Comparison of ENCODE assay signal across 19 cellular contexts in the genomic region with DNA sequence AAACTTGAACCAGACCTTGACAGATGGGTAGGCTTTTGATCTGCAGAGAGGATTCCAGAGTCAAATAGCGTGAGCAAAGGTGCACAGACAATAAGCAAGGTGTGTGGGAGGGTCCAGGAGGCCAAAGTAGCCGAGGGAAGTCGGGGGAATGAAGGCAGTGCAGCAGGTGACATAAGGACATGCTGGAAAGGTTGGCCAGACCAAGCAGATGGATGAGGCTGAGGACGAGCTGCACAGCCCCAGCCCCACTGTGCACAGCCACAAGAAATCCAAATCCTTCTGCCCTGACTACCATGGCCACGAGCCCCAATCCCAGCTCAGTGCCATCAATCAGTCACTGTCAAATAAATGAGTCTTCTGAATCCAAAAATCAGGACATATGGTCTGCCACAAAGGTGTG. TPM values are rescaled to one million over a fixed set of nuclear protein-coding genes. Genes with fewer than 3 reads are reported as not detected.
DNase-seq lines count a peak whose midpoint lies in the region; ATAC-seq, FAIRE-seq and TF ChIP-seq lines count a peak whose summit lies in the region.
"Had no signal": no experiment of that assay in that cellular context is flagged by ENCODE, and none has a peak within 500 bp of the region (broad histone marks: within the 10 kb centered on the region; RNA-seq: fewer than 3 reads in every experiment).

No MANE protein-coding gene starts in this region.

- intact Hi-C loops in psoas muscle (cut with DNase I): no loop called here

- no peak overlapping the region for H2AFZ ChIP-seq in H1 (ENCODE audit: low read length)

- H3K27me3 ChIP-seq in H1 (replicated peaks in 1 of 4; ENCODE audit: control insufficient read depth in 3 of 4, extremely low read depth in 1 of 4, insufficient read depth in 3 of 4, low read length in 3 of 4): peaks cover 0 to 5% (median 5%) of the 10 kb centered on the region in 4 experiments; a peak in 4 of 7 replicates
- H3K27me3 ChIP-seq in psoas muscle (ENCODE audit: insufficient read depth in 3 of 3, low read length in 2 of 3): no peaks in the 10 kb centered on the region
- H3K27me3 ChIP-seq: MG63 had no signal

- H2AK5ac ChIP-seq in H1 (ENCODE audit: low read depth, low read length): 0 out of 2 replicates have a peak overlapping the region, but pooled peaks have one; percentile 47

- H4K91ac ChIP-seq in H1 (replicated peaks; ENCODE audit: insufficient read length, low read length): no peak overlapping the region

- TF ChIP-seq RAD21 in H1 (IDR thresholded peaks at IDR 0.05 in 1 of 2, conservative IDR thresholded peaks at IDR 0.05 in 1 of 2; ENCODE audit: low read depth in 2 of 2, low read length in 2 of 2): no peak

- H4K20me1 ChIP-seq in H1 (replicated peaks in 1 of 2; ENCODE audit: control insufficient read depth in 1 of 2, insufficient read depth in 2 of 2, low read length in 2 of 2): peaks cover 0 to 3% of the 10 kb centered on the region in 2 experiments

- H3K14ac ChIP-seq in H1 (ENCODE audit: insufficient read length): no peak overlapping the region

- H4K5ac ChIP-seq in H1 (ENCODE audit: insufficient read length, low read depth, low read length): no peak overlapping the region

- H3K4ac ChIP-seq in H1 (replicated peaks; ENCODE audit: insufficient read length, low read depth, low read length): no peak overlapping the region

- H2BK12ac ChIP-seq in H1 (ENCODE audit: low read depth, low read length): no peak overlapping the region

- H2BK120ac ChIP-seq in H1 (replicated peaks; ENCODE audit: low read depth, low read length): no peak overlapping the region

- H3K36me3 ChIP-seq in HEK293 (ENCODE audit: control insufficient read depth in 2 of 2, insufficient read depth in 1 of 2, low read length in 2 of 2): no peaks in the 10 kb centered on the region
- H3K36me3 ChIP-seq in H1 (ENCODE audit: control insufficient read depth in 2 of 4, insufficient read depth in 4 of 4, low read length in 3 of 4): no peaks in the 10 kb centered on the region
- no peaks in the 10 kb centered on the region for H3K36me3 ChIP-seq in psoas muscle (ENCODE audit: insufficient read depth in 1 of 2, low read depth in 1 of 2)
- H3K36me3 ChIP-seq: MG63 had no signal

- H3K56ac ChIP-seq in H1 (replicated peaks; ENCODE audit: insufficient read length, low read depth, low read length): no peak overlapping the region

- ATAC-seq in psoas muscle: peak in 2 of 4 donors; percentile 12 to 20
- no peak for ATAC-seq in GM21528 (IDR thresholded peaks at IDR 0.05; ENCODE audit: low FRiP score, unreplicated experiment)
- ATAC-seq: SK-N-SH treated with all-trans-retinoic acid at 6 μM for 48 hours had no signal

- peaks cover 9% of the 10 kb centered on the region for H3K4me1 ChIP-seq in HEK293 (ENCODE audit: control insufficient read depth, insufficient read depth, low read length)
- peaks cover 0 to 4% (median 2%) of the 10 kb centered on the region in 4 experiments; a peak in 5 of 7 replicates for H3K4me1 ChIP-seq in H1 (replicated peaks in 1 of 4; ENCODE audit: control insufficient read depth in 3 of 4, insufficient read depth in 4 of 4, low read length in 3 of 4)
- H3K4me1 ChIP-seq in psoas muscle: peaks cover 62% of the 10 kb centered on the region

- no peak overlapping the region for H2BK20ac ChIP-seq in H1 (ENCODE audit: low read length)

- TF ChIP-seq EP300 in H1 (IDR thresholded peaks at IDR 0.05; ENCODE audit: borderline replicate concordance in 1 of 2, low read depth in 2 of 2, low read length in 2 of 2): no peak

- no peak for TF ChIP-seq POLR2A in H1 (IDR thresholded peaks at IDR 0.05; ENCODE audit: control extremely low read depth in 1 of 2, low read depth in 2 of 2, low read length in 2 of 2)

- no peak overlapping the region for H2BK15ac ChIP-seq in H1 (ENCODE audit: low read length)

- TF ChIP-seq CTCF in HEK293 (tag by site-specific recombination; IDR thresholded peaks at IDR 0.05): no peak
- TF ChIP-seq CTCF in H1 (IDR thresholded peaks at IDR 0.05; ENCODE audit: control extremely low read depth in 1 of 3, insufficient read depth in 1 of 3, low read depth in 1 of 3, low read length in 3 of 3): no peak
- no peak for TF ChIP-seq CTCF in psoas muscle (IDR thresholded peaks at IDR 0.05)

- H3K4me3 ChIP-seq in HEK293 (ENCODE audit: low read depth, low read length): no peak overlapping the region
- H3K4me3 ChIP-seq in H1 (ENCODE audit: extremely low read depth in 1 of 4, insufficient read depth in 2 of 4, low read depth in 3 of 4, low read length in 4 of 4): no peak overlapping the region
- no peak overlapping the region for H3K4me3 ChIP-seq in psoas muscle
- H3K4me3 ChIP-seq: MG63 had no signal

- H3K9me3 ChIP-seq in HEK293 (ENCODE audit: control insufficient read depth, insufficient read depth, low read depth, low read length) (no peaks in the 10 kb centered on the region), H1 (ENCODE audit: insufficient read depth in 2 of 2, low read depth in 1 of 2, low read length in 1 of 2) (no peaks in the 10 kb centered on the region), psoas muscle (no peaks in the 10 kb centered on the region)
- H3K9me3 ChIP-seq: MG63 had no signal

- H3K18ac ChIP-seq in H1 (ENCODE audit: extremely low read depth, low read length): no peak overlapping the region

- H2BK5ac ChIP-seq in H1 (ENCODE audit: low read depth, low read length): no peak overlapping the region

- H4K8ac ChIP-seq in H1 (ENCODE audit: extremely low read depth, insufficient read depth, low read length): no peak overlapping the region

- no peak for FAIRE-seq in H1 (lab: Jason Lieb, UNC)

- peaks cover 0 to 3% of the 10 kb centered on the region in 2 experiments; a peak in 1 of 4 replicates for H3K79me2 ChIP-seq in H1 (ENCODE audit: control insufficient read depth in 1 of 2, insufficient read depth in 2 of 2, low read length in 2 of 2)

- no peak overlapping the region for H3K4me2 ChIP-seq in H1 (ENCODE audit: insufficient read depth in 1 of 2, low read depth in 2 of 2, low read length in 2 of 2)

- POLR2A ChIA-PET in HEK293 (lab: Yijun Ruan, JAX): no interaction called here
- POLR2A ChIA-PET in H1 (lab: Charles Lee; ENCODE audit: partially characterized antibody): no interaction called here

- no peak overlapping the region for H3K23ac ChIP-seq in H1 (ENCODE audit: insufficient read length)

- CTCF ChIA-PET in HEK293 (lab: Yijun Ruan, JAX): interaction anchor here (0.7 kb wide), 1 partner anchor 10 kb away, joined by 3 read pairs; no protein-coding TSS in a partner anchor
- CTCF ChIA-PET in H1 (lab: Charles Lee; ENCODE audit: partially characterized antibody): interaction anchor here (2.1 kb wide), 1 partner anchor 25 kb away, joined by 7 read pairs; no protein-coding TSS in a partner anchor

- H3K27ac ChIP-seq in HEK293 (ENCODE audit: extremely low read depth, low read depth, low read length) (no peak overlapping the region), H1 (ENCODE audit: low read depth, low read length) (no peak overlapping the region), psoas muscle (peak overlapping the region; percentile 52)

- peak; percentile 98 for DNase-seq in NCI-H524 treated with DMSO at 0.1 percent for 48 hours (lab: John Stamatoyannopoulos, UW)
- no peak for DNase-seq in H1 (ENCODE audit: low read depth in 1 of 2, low spot score in 2 of 2)
- peak in 1 of 2 donors; percentile 28 for DNase-seq in psoas muscle
- no peak for DNase-seq in NCI-H2227 treated with DMSO at 0.1 percent for 48 hours (lab: John Stamatoyannopoulos, UW)
- DNase-seq in NCI-H1417 (lab: John Stamatoyannopoulos, UW): no peak
- DNase-seq: ACHN; AML-193; COR-L47; HCEC 1CT; KG1; MG63; NCI-H1092; NCI-H187; NCI-H510A treated with DMSO at 0.1 percent for 48 hours; NK-92 treated with Interleukin-12 subunit alpha and Interleukin-12 subunit beta, amount 100 ng/mL, for 24 hours; SHP77 had no signal

- peaks cover 6% of the 10 kb centered on the region; the same call in 1 of the 2 replicates for H3K23me2 ChIP-seq in H1 (ENCODE audit: low read depth, low read length)

- 87% methylated on average over 5 of the region's 5 CpGs; no CpG with 5 or more reads in 1 of the 2 experiments for WGBS in H1 (ENCODE audit: extremely low coverage in 1 of 2, insufficient coverage in 1 of 2, insufficient read length in 1 of 2, insufficient replicate concordance in 2 of 2, low coverage in 1 of 2, low lambda C conversion rate in 2 of 2, missing lambda C conversion rate in 1 of 2), 2 experiments
- WGBS in psoas muscle, 3 donors: 25 to 59% (median 36%) methylated on average over 5 of the region's 5 CpGs

- peaks cover 14% of the 10 kb centered on the region; the same call in 1 of the 2 replicates for H3K79me1 ChIP-seq in H1 (ENCODE audit: low read depth, low read length)

- H3K9ac ChIP-seq in H1 (replicated peaks in 1 of 4; ENCODE audit: extremely low read depth in 1 of 4, low read depth in 3 of 4, low read length in 3 of 4): no peak overlapping the region

TF ChIP-seq in HEK293, 187 proteins besides CTCF, POLR2A, EP300 and RAD21:
- TF ChIP-seq ZBTB17 (tag by site-specific recombination; IDR thresholded peaks at IDR 0.05): peak; percentile 29; the same call in 1 of the 2 replicates
- no peak for TF ChIP-seq ZSCAN16 (tag by site-specific recombination; IDR thresholded peaks at IDR 0.05)

TF ChIP-seq in H1, 55 proteins besides CTCF, POLR2A, EP300 and RAD21 (continues in another document):
- no peak for TF ChIP-seq SAP30 (IDR thresholded peaks at IDR 0.05; ENCODE audit: insufficient read depth, insufficient replicate concordance, low read length)
- TF ChIP-seq POU5F1 (IDR thresholded peaks at IDR 0.05; ENCODE audit: low read depth, low read length): no peak
- TF ChIP-seq, protein P1, sequence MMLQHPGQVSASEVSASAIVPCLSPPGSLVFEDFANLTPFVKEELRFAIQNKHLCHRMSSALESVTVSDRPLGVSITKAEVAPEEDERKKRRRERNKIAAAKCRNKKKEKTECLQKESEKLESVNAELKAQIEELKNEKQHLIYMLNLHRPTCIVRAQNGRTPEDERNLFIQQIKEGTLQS (IDR thresholded peaks at IDR 0.05; ENCODE audit: insufficient read depth, low read depth, low read length): no peak
- TF ChIP-seq CTBP2 (IDR thresholded peaks at IDR 0.05; ENCODE audit: borderline replicate concordance, insufficient read depth, insufficient read length, low read length): no peak
- TF ChIP-seq, protein P2, sequence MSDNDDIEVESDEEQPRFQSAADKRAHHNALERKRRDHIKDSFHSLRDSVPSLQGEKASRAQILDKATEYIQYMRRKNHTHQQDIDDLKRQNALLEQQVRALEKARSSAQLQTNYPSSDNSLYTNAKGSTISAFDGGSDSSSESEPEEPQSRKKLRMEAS (IDR thresholded peaks at IDR 0.05): no peak

RNA-seq across cellular contexts. Expression of gene TTC7B, which starts 5.4 kb away (rescaled TPM):
- total RNA-seq in H1 (2021; fragmentation: NEBNext Ultra II Directional; extraction: Animal tissue kit (Norgen Biotek cat#: 25700)): 31.2 and 34.0 TPM in 2 replicates
- polyA plus RNA-seq in H1 (2011; rRNA removed): 23.7 and 31.5 TPM in 2 replicates
- polyA plus RNA-seq in H1 (2011; cell fraction: cytosol; rRNA removed): 20.1 TPM
- 38.7 TPM for polyA plus RNA-seq in H1 (2011; cell fraction: nucleus; rRNA removed)
- 22.3 to 30.8 TPM (median 23.0 TPM) in 4 replicates for polyA plus RNA-seq in H1 (2012, experiment 1 of 2)
- 10.1 TPM for polyA plus RNA-seq in H1 (2012, experiment 2 of 2)
- polyA plus RNA-seq in H1 (2013, experiment 1 of 2): 14.6 TPM
- 14.6 TPM for polyA plus RNA-seq in H1 (2013, experiment 2 of 2)
- polyA minus RNA-seq in H1 (2011; rRNA and poly(A)+ RNA removed): 29.7 and 35.0 TPM in 2 replicates
- 39.4 TPM for polyA minus RNA-seq in H1 (2011; cell fraction: cytosol; rRNA and poly(A)+ RNA removed)
- 45.8 TPM for polyA minus RNA-seq in H1 (2011; cell fraction: nucleus; rRNA and poly(A)+ RNA removed)
- total RNA-seq in psoas muscle: 10 to 100 TPM; 59.0 to 97.0 (median 75.3) TPM
- polyA plus RNA-seq in psoas muscle: 10 to 100 TPM; 18.9 to 38.0 (median 30.2) TPM
